Comparison of ENCODE assay signal across 17 cellular contexts in the genomic region with DNA sequence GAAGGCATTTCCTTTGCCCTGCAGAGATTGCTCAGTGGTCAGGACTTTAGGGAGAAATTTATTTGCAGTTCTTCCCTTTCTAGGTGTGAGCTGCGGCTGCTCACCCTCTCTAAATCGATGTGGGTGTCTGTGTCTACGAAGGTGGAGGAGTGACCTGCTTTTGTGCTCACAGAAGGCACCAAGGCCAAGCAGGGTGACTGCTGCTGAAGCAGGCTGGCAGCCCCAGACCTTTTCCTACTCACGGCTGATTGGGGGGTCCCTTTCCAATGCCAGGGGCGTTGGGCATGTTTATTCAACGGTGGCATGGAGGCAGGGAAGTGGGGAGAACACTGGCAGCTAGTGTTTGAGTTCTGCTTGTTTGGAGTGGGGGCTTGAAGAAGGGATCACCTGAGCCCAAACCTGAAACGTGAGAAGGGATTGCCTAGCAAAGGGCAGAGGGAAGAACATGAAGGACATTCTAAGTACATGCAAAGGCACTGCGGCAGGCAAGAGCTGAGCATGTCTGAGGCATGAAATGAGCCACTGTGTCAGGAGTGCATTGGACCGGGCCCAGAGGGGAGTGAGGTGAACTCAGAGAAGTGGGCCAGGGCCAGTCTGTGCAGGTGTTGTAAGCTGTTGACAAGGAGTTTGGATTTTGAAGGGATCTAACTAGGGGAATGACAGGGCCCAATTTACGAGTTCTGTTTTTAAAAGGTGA. TPM values are rescaled to one million over a fixed set of nuclear protein-coding genes. Genes with fewer than 3 reads are reported as not detected.
A peak's percentile ranks its signal among the peaks of the same experiment; 100 is the strongest.
DNase-seq lines count a peak whose midpoint lies in the region; ATAC-seq and TF ChIP-seq lines count a peak whose summit lies in the region.
"Had no signal": no experiment of that assay in that cellular context is flagged by ENCODE, and none has a peak within 500 bp of the region (broad histone marks: within the 10 kb centered on the region; RNA-seq: fewer than 3 reads in every experiment).

No MANE protein-coding gene starts in this region.

- 89% methylated on average over 10 of the region's 10 CpGs for WGBS in sigmoid colon, 2 donors

- H3K4me3 ChIP-seq in left ventricle myocardium inferior (no peak overlapping the region), right atrium auricular region (no peak overlapping the region), sigmoid colon (no peak overlapping the region)
- H3K4me3 ChIP-seq: A549 had no signal

- H3K27ac ChIP-seq in left ventricle myocardium inferior (replicated peaks): peak overlapping the region; percentile 88
- peak overlapping the region; percentile 64 to 75 for H3K27ac ChIP-seq in right atrium auricular region
- H3K27ac ChIP-seq in sigmoid colon: peak overlapping the region in 3 of 4 donors; percentile 13 to 52 (median 46)
- H3K27ac ChIP-seq: A549 had no signal

- H3K36me3 ChIP-seq in left ventricle myocardium inferior (no peaks in the 10 kb centered on the region), right atrium auricular region (no peaks in the 10 kb centered on the region), sigmoid colon (no peaks in the 10 kb centered on the region)

- no peak for TF ChIP-seq POLR2A in sigmoid colon (IDR thresholded peaks at IDR 0.05)
- no peak for TF ChIP-seq POLR2A in erythroblast (IDR thresholded peaks at IDR 0.05; ENCODE audit: low read length)

- intact Hi-C loops in left ventricle myocardium inferior (cut with micrococcal nuclease): no loop called here
- intact Hi-C loops in Right ventricle myocardium superior (cut with DNase I): no loop called here
- intact Hi-C loops in sigmoid colon (cut with DNase I): no loop called here

- TF ChIP-seq EP300 in sigmoid colon (IDR thresholded peaks at IDR 0.05): no peak

- TF ChIP-seq CTCF in left ventricle myocardium inferior (IDR thresholded peaks at IDR 0.05; ENCODE audit: borderline replicate concordance): no peak
- TF ChIP-seq CTCF in right atrium auricular region (IDR thresholded peaks at IDR 0.05): no peak
- TF ChIP-seq CTCF in sigmoid colon (IDR thresholded peaks at IDR 0.05): no peak

- H3K27me3 ChIP-seq in left ventricle myocardium inferior (ENCODE audit: low read depth) (no peaks in the 10 kb centered on the region), right atrium auricular region (no peaks in the 10 kb centered on the region), sigmoid colon (no peaks in the 10 kb centered on the region)

- H3K4me1 ChIP-seq in left ventricle myocardium inferior (peaks cover 77% of the 10 kb centered on the region), right atrium auricular region (peaks cover 0 to 57% of the 10 kb centered on the region in 2 donors), sigmoid colon (peaks cover 0 to 95% (median 71%) of the 10 kb centered on the region in 4 donors)
- H3K4me1 ChIP-seq: A549 had no signal

- ATAC-seq in Right ventricle myocardium superior (ENCODE audit: poor library complexity) (no peak), left lobe of liver (no peak)
- ATAC-seq: A549 had no signal

- no peaks in the 10 kb centered on the region for H3K9me3 ChIP-seq in left ventricle myocardium inferior (replicated peaks)
- H3K9me3 ChIP-seq in right atrium auricular region: no peaks in the 10 kb centered on the region
- H3K9me3 ChIP-seq in sigmoid colon: no peaks in the 10 kb centered on the region
- H3K9me3 ChIP-seq: A549 had no signal

- DNase-seq in left ventricle myocardium inferior (no peak), Right ventricle myocardium superior (no peak), right atrium auricular region (ENCODE audit: low spot score) (no peak), sigmoid colon (no peak), NCI-H526 (lab: John Stamatoyannopoulos, UW) (no peak), erythroblast (lab: John Stamatoyannopoulos, UW) (no peak), left lobe of liver (ENCODE audit: low spot score) (no peak)
- DNase-seq: DMS53, GDM1, Karpas-422, NCI-H1694, NCI-H2081, NCI-H2171 treated with DMSO at 0.1 percent for 48 hours, NCI-H524 treated with DMSO at 0.1 percent for 48 hours, OCI-M1 had no signal

RNA-seq across cellular contexts. Expression of a gene that starts 56.3 kb away (rescaled TPM):
- 137 TPM for total RNA-seq in left ventricle myocardium inferior
- total RNA-seq in Right ventricle myocardium superior: 151 TPM
- total RNA-seq in right atrium auricular region: 10 to 100 TPM; 83.1 to 93.6 TPM
- 100 to 1,000 TPM in 2 of 4 donors, 10 to 100 TPM in 2; 62.0 to 213 (median 119) TPM for total RNA-seq in sigmoid colon
- polyA plus RNA-seq in sigmoid colon: 1 to 10 TPM in 1 of 3 donors, under 1 TPM in 2; 0.46 to 7.6 (median 0.60) TPM
- 0.83 TPM for total RNA-seq in left lobe of liver
- polyA plus RNA-seq: A549, CD14-positive monocyte had no signal

Comparison
In these comparisons a context has a peak if more than half of its experiments do, and no peak if none do; other contexts are left out.
1. RNA of a gene that starts 56.3 kb away (total RNA-seq): 62.0 to 213 TPM in sigmoid colon, 151 TPM in Right ventricle myocardium superior (single experiment), 137 TPM in left ventricle myocardium inferior (single experiment) and 83.1 to 93.6 TPM in right atrium auricular region; 0.83 TPM in left lobe of liver (single experiment); every median in the first group is over 10 times any median in the second.
2. Peak in every context shown above with its lines, with median percentiles within 50 percentile points of each other: H3K27ac ChIP-seq.